Comparison of ENCODE assay signal across 15 cellular contexts in the genomic region with DNA sequence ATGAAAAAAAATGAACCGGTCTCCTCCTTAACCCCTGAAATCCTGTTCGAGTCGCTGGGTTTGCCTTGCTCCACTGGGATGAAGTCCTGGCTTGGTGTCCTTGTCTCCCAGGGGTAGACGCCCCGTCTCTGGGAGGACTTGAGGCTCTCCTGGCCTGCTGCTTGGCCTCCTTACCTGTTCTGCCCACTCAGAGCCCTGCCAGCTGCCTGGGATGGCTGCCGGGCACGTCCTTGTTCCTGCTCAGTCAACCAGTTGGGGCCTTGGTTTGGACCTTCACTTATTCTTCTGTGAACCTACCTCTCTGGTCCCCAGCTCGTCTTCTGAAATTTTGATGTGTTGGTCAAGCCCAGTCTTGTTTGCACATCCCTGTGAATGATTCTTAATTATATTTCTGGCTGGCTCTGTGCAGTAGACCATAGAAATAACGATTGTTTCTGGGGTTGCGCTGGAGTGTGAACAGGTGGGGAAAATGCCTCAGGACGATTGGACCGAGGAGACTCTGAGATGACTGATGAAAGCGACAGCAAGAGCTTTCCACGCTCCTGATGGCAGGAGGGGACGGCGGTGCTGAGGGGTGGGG.
DNase-seq lines count a peak whose midpoint lies in the region; ATAC-seq and TF ChIP-seq lines count a peak whose summit lies in the region.
"Had no signal": no experiment of that assay in that cellular context is flagged by ENCODE, and none has a peak within 500 bp of the region (broad histone marks: within the 10 kb centered on the region; RNA-seq: fewer than 3 reads in every experiment).

No MANE protein-coding gene starts in this region.

- H3K36me3 ChIP-seq in heart right ventricle (no peaks in the 10 kb centered on the region), right atrium auricular region (no peaks in the 10 kb centered on the region), neuronal stem cell (replicated peaks in 1 of 2; ENCODE audit: control insufficient read depth in 2 of 2, insufficient read depth in 2 of 2, low read length in 2 of 2) (no peaks in the 10 kb centered on the region)
- H3K36me3 ChIP-seq in CD8-positive, alpha-beta memory T cell (ENCODE audit: insufficient read depth, low read length), result no peaks in the 10 kb centered on the region
- H3K36me3 ChIP-seq: spleen had no signal

- no peak overlapping the region for H3K23ac ChIP-seq in neuronal stem cell (ENCODE audit: low read depth, low read length, poor library complexity)

- no peak overlapping the region for H2BK120ac ChIP-seq in neuronal stem cell (ENCODE audit: low read depth, low read length)

- peaks cover 22% of the 10 kb centered on the region for H3K4me1 Mint-ChIP-seq in WTC11
- H3K4me1 Mint-ChIP-seq in CD8-positive, alpha-beta memory T cell, result peaks cover 0 to 2% (median under 1%) of the 10 kb centered on the region in 3 donors

- 79 to 80% methylated on average over 16 of the region's 16 CpGs for WGBS in heart right ventricle, 2 donors
- no CpG with 5 or more reads among the region's 16 CpGs for WGBS in neuronal stem cell (ENCODE audit: extremely low coverage in 2 of 2, insufficient read length in 2 of 2, insufficient replicate concordance in 1 of 2), 2 donors

- no peak overlapping the region for H3K4me2 ChIP-seq in neuronal stem cell (ENCODE audit: insufficient read depth, low read length, poor library complexity, severe bottlenecking)
- H3K4me2 ChIP-seq: SK-N-SH had no signal

- H3K18ac ChIP-seq in neuronal stem cell (ENCODE audit: low read length), result peak overlapping the region; percentile 27

- H3K14ac ChIP-seq in neuronal stem cell (ENCODE audit: low read length), result no peak overlapping the region

- H3K4me1 ChIP-seq in heart right ventricle (peaks cover 0 to 17% (median 0%) of the 10 kb centered on the region in 9 donors), right atrium auricular region (no peaks in the 10 kb centered on the region), neuronal stem cell (ENCODE audit: control insufficient read depth in 2 of 2, insufficient read depth in 1 of 2, low read depth in 1 of 2, low read length in 2 of 2) (no peaks in the 10 kb centered on the region)
- H3K4me1 ChIP-seq in CD8-positive, alpha-beta memory T cell (ENCODE audit: insufficient read depth, low read length), result no peaks in the 10 kb centered on the region

- intact Hi-C loops in heart right ventricle (cut with DNase I), result loop anchor here in 1 of 10 donors (10.0 kb wide), 1 partner anchor 444 kb away; no protein-coding TSS in a partner anchor
- intact Hi-C loops in Right ventricle myocardium superior (cut with DNase I), result no loop called here

- H3K79me1 ChIP-seq in neuronal stem cell (ENCODE audit: low read depth, low read length), result no peaks in the 10 kb centered on the region

- no peak overlapping the region for H3K4ac ChIP-seq in neuronal stem cell (ENCODE audit: low read length)

- H2AK5ac ChIP-seq in neuronal stem cell (ENCODE audit: low read depth, low read length), result no peak overlapping the region

- no peak for TF ChIP-seq CTCF in heart right ventricle (IDR thresholded peaks at IDR 0.05)
- TF ChIP-seq CTCF in right atrium auricular region (IDR thresholded peaks at IDR 0.05), result no peak
- no peak for TF ChIP-seq CTCF in WTC11 (IDR thresholded peaks at IDR 0.05)

- DNase-seq in heart right ventricle, result no peak
- no peak for DNase-seq in Right ventricle myocardium superior
- DNase-seq in right atrium auricular region (ENCODE audit: low spot score), result no peak
- DNase-seq in neuronal stem cell (ENCODE audit: low spot score), result no peak
- no peak for DNase-seq in WTC11 (ENCODE audit: low spot score)
- DNase-seq in activated effector memory CD4-positive, alpha-beta T cell treated with Interleukin-2 at 50 U/mL for 16 hours, result no peak
- no peak for DNase-seq in HEK293T (ENCODE audit: extremely low spot score)
- DNase-seq in CD8-positive, alpha-beta memory T cell, result no peak
- DNase-seq: activated gamma-delta T cell, DMS153, NCI-H2171 treated with DMSO at 0.1 percent for 48 hours, SK-N-SH, spleen, substantia nigra had no signal

- H3K9me3 Mint-ChIP-seq in WTC11, result no peaks in the 10 kb centered on the region
- H3K9me3 Mint-ChIP-seq in CD8-positive, alpha-beta memory T cell, result no peaks in the 10 kb centered on the region

- no peak overlapping the region for H4K91ac ChIP-seq in neuronal stem cell (ENCODE audit: low read depth, low read length, poor library complexity)

- no peak overlapping the region for H3K27ac Mint-ChIP-seq in WTC11
- H3K27ac Mint-ChIP-seq in CD8-positive, alpha-beta memory T cell, result no peak overlapping the region
- H3K27ac Mint-ChIP-seq: activated CD8-positive, alpha-beta T cell treated with anti-CD3 and anti-CD28 coated beads, Interleukin-2, amount 10 ng/mL, durations not matched to agents 7 days and 5 days had no signal

- ATAC-seq in heart right ventricle, result peak in 1 of 8 donors; percentile 17
- ATAC-seq in Right ventricle myocardium superior (ENCODE audit: poor library complexity), result no peak
- no peak for ATAC-seq in WTC11
- ATAC-seq: activated CD8-positive, alpha-beta T cell treated with anti-CD3 and anti-CD28 coated beads, Interleukin-2, amount 10 ng/mL, durations not matched to agents 7 days and 5 days had no signal

- H3K27ac ChIP-seq in heart right ventricle (peak overlapping the region in 9 of 10 donors; percentile 14 to 80 (median 54)), right atrium auricular region (peak overlapping the region; percentile 63 to 68), neuronal stem cell (replicated peaks; ENCODE audit: low read length) (no peak overlapping the region)
- H3K27ac ChIP-seq in CD8-positive, alpha-beta memory T cell (ENCODE audit: low read depth, low read length), result no peak overlapping the region

- H2BK5ac ChIP-seq in neuronal stem cell (ENCODE audit: low read length), result no peak overlapping the region

- no peak overlapping the region for H3K9ac ChIP-seq in neuronal stem cell (ENCODE audit: low read depth, low read length, poor library complexity)
- H3K9ac ChIP-seq: SK-N-SH had no signal

- no peak overlapping the region for H3K4me3 Mint-ChIP-seq in WTC11
- H3K4me3 Mint-ChIP-seq in CD8-positive, alpha-beta memory T cell, result no peak overlapping the region
- H3K4me3 Mint-ChIP-seq: activated CD8-positive, alpha-beta T cell treated with anti-CD3 and anti-CD28 coated beads, Interleukin-2, amount 10 ng/mL, durations not matched to agents 7 days and 5 days had no signal

- no peaks in the 10 kb centered on the region for H3K9me3 ChIP-seq in heart right ventricle
- no peaks in the 10 kb centered on the region for H3K9me3 ChIP-seq in right atrium auricular region
- no peaks in the 10 kb centered on the region for H3K9me3 ChIP-seq in neuronal stem cell (replicated peaks in 1 of 2; ENCODE audit: control insufficient read depth in 2 of 2, insufficient read depth in 1 of 2, low read depth in 1 of 2, low read length in 2 of 2)
- no peaks in the 10 kb centered on the region for H3K9me3 ChIP-seq in CD8-positive, alpha-beta memory T cell (ENCODE audit: low read length)
- H3K9me3 ChIP-seq: SK-N-SH, spleen had no signal

- H3K4me3 ChIP-seq in heart right ventricle (peak overlapping the region in 4 of 10 donors; percentile 13 to 32 (median 26)), right atrium auricular region (no peak overlapping the region), neuronal stem cell (ENCODE audit: low read length in 2 of 2) (no peak overlapping the region)
- H3K4me3 ChIP-seq in CD8-positive, alpha-beta memory T cell (ENCODE audit: low read length), result no peak overlapping the region

- no peaks in the 10 kb centered on the region for H3K36me3 Mint-ChIP-seq in WTC11
- peaks cover 0 to 1% (median 0%) of the 10 kb centered on the region in 3 donors for H3K36me3 Mint-ChIP-seq in CD8-positive, alpha-beta memory T cell

- CTCF ChIA-PET in WTC11 (lab: Charles Lee) (interaction anchor here (1.1 to 1.6 kb wide), 3 partner anchors 32 to 444 kb away, joined by 3 to 5 read pairs (median 4); a partner anchor contains a TSS), HEK293T (lab: Yijun Ruan, JAX) (interaction anchor here (0.6 kb wide), 1 partner anchor 692 kb away, joined by 3 read pairs; no protein-coding TSS in a partner anchor)
- CTCF ChIA-PET in CD8-positive, alpha-beta memory T cell (lab: Charles Lee), result no interaction called here

- no peak overlapping the region for H2AFZ ChIP-seq in neuronal stem cell (ENCODE audit: low read length)

- no peak overlapping the region for H4K8ac ChIP-seq in neuronal stem cell (ENCODE audit: low read depth, low read length)

- peaks cover 0 to 8% (median 0%) of the 10 kb centered on the region in 7 donors for H3K27me3 ChIP-seq in heart right ventricle
- no peaks in the 10 kb centered on the region for H3K27me3 ChIP-seq in right atrium auricular region
- no peaks in the 10 kb centered on the region for H3K27me3 ChIP-seq in neuronal stem cell (ENCODE audit: control insufficient read depth in 3 of 3, insufficient read depth in 3 of 3, low read depth in 1 of 3, low read length in 3 of 3)
- H3K27me3 ChIP-seq in CD8-positive, alpha-beta memory T cell (ENCODE audit: insufficient read depth, low read length, poor library complexity, severe bottlenecking), result no peaks in the 10 kb centered on the region
- H3K27me3 ChIP-seq: spleen had no signal

- no peak overlapping the region for H2BK12ac ChIP-seq in neuronal stem cell (ENCODE audit: low read length)

- no peak overlapping the region for H2BK15ac ChIP-seq in neuronal stem cell (ENCODE audit: low read length)

- no peaks in the 10 kb centered on the region for H3K27me3 Mint-ChIP-seq in WTC11 (ENCODE audit: low read depth)
- peaks cover 3 to 4% of the 10 kb centered on the region in 2 donors for H3K27me3 Mint-ChIP-seq in CD8-positive, alpha-beta memory T cell

- POLR2A ChIA-PET in WTC11 (lab: Charles Lee) (no interaction called here), HEK293T (lab: Yijun Ruan, JAX) (no interaction called here)
- POLR2A ChIA-PET in CD8-positive, alpha-beta memory T cell (lab: Charles Lee), result no interaction called here

TF ChIP-seq in WTC11, 78 proteins besides CTCF, POLR2A, EP300 and RAD21 (continues in another document):
- TF ChIP-seq FOXJ3 (CRISPR knock-in tag; IDR thresholded peaks at IDR 0.05; ENCODE audit: borderline replicate concordance) (no peak), ZNF121 (CRISPR knock-in tag; IDR thresholded peaks at IDR 0.05) (no peak), SMAD4 (CRISPR knock-in tag; IDR thresholded peaks at IDR 0.05) (no peak)

TF ChIP-seq in HEK293T, 16 proteins besides CTCF, POLR2A, EP300 and RAD21 (continues in another document):
- TF ChIP-seq NFRKB (IDR thresholded peaks at IDR 0.05), result no peak
- TF ChIP-seq FOXM1 (IDR thresholded peaks at IDR 0.05; ENCODE audit: borderline replicate concordance), result no peak
- TF ChIP-seq ZNF384 (IDR thresholded peaks at IDR 0.05), result no peak
- TF ChIP-seq FOXK2 (IDR thresholded peaks at IDR 0.05), result no peak
- TF ChIP-seq, protein P1, sequence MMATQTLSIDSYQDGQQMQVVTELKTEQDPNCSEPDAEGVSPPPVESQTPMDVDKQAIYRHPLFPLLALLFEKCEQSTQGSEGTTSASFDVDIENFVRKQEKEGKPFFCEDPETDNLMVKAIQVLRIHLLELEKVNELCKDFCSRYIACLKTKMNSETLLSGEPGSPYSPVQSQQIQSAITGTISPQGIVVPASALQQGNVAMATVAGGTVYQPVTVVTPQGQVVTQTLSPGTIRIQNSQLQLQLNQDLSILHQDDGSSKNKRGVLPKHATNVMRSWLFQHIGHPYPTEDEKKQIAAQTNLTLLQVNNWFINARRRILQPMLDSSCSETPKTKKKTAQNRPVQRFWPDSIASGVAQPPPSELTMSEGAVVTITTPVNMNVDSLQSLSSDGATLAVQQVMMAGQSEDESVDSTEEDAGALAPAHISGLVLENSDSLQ (IDR thresholded peaks at IDR 0.05), result no peak

Comparison
In these comparisons a context has a peak if more than half of its experiments do, and no peak if none do; other contexts are left out.
1. H3K27ac ChIP-seq: peak in heart right ventricle (9 of 10) and right atrium auricular region (2 of 2); none in neuronal stem cell (single experiment) and CD8-positive, alpha-beta memory T cell (single experiment).